In genomic region chr9:34458013-34458966, GRCh38 we compare ENCODE assay signal across 8 cellular contexts. TPM values are rescaled to one million over a fixed set of nuclear protein-coding genes. Genes with fewer than 3 reads are reported as not detected.
DNase-seq lines count a peak whose midpoint lies in the region; ATAC-seq and TF ChIP-seq lines count a peak whose summit lies in the region.

Gene DNAI1, plus strand, starts transcription at chr9:34458805. Its CDS starts 201 bp downstream, at chr9:34459006.
Gene FAM219A, minus strand, starts transcription at chr9:34458570. Its CDS starts 307 bp downstream, at chr9:34458263.

- H3K4me3 ChIP-seq in mucosa of descending colon: peak within 1 kb of the TSS; percentile 40

- peak; percentile 98 for ATAC-seq in GM21619 (IDR thresholded peaks at IDR 0.05; ENCODE audit: unreplicated experiment)
- peak; percentile 99 for ATAC-seq in mucosa of descending colon

- DNase-seq in DMS153 treated with DMSO at 0.1 percent for 48 hours (lab: John Stamatoyannopoulos, UW; ENCODE audit: unreplicated experiment) (peak; percentile 95), OCI-M2 (lab: John Stamatoyannopoulos, UW; ENCODE audit: unreplicated experiment) (peak; percentile 68), epithelial cell of prostate (ENCODE audit: low read depth, low spot score) (peak; percentile 92), mucosa of descending colon (peak; percentile 98 to 99 (median 99))
- DNase-seq in activated T-cell treated with anti-CD3 and anti-CD28 coated beads, Interleukin-2, amount 50 U/mL, for 1 hour: peak; percentile 99
- peak; percentile 98 to 99 for DNase-seq in stimulated activated CD8-positive, alpha-beta memory T cell treated with anti-CD3 and anti-CD28 coated beads, Interleukin-4, amount 100 ng/mL, for 1 hour (ENCODE audit: low read depth in 2 of 2, low spot score in 1 of 2)

- H3K27ac ChIP-seq in epithelial cell of prostate: peak within 1 kb of the TSS; percentile 54

- TF ChIP-seq EP300 in Ishikawa (IDR thresholded peaks at IDR 0.05; ENCODE audit: borderline replicate concordance): no peak

- intact Hi-C loops in mucosa of descending colon (cut with DNase I, micrococcal nuclease): no loop called here

- H3K9me3 ChIP-seq in mucosa of descending colon: no peaks in the 10 kb centered on the region

- TF ChIP-seq CTCF in mucosa of descending colon (IDR thresholded peaks at IDR 0.05): no peak

- peaks cover 13% of the 10 kb centered on the region for H3K4me1 ChIP-seq in mucosa of descending colon (ENCODE audit: low read depth)

- TF ChIP-seq RAD21 in Ishikawa (IDR thresholded peaks at IDR 0.05; ENCODE audit: low read depth): no peak

- H3K36me3 ChIP-seq in mucosa of descending colon (ENCODE audit: low read depth): no peaks in the 10 kb centered on the region

TF ChIP-seq in Ishikawa, 13 proteins besides CTCF, POLR2A, EP300 and RAD21:
- TF ChIP-seq TAF1 (IDR thresholded peaks at IDR 0.05; ENCODE audit: low read depth): peak; percentile 65; the same call in 1 of the 2 replicates
- TF ChIP-seq EGR1 (IDR thresholded peaks at IDR 0.05): no peak
- no peak for TF ChIP-seq NFIC (IDR thresholded peaks at IDR 0.05)
- TF ChIP-seq CREB1 (IDR thresholded peaks at IDR 0.05; ENCODE audit: low read depth): no peak
- no peak for TF ChIP-seq FOXM1 (IDR thresholded peaks at IDR 0.05; ENCODE audit: borderline replicate concordance, low read depth)
- TF ChIP-seq USF1 (IDR thresholded peaks at IDR 0.05): no peak
- TF ChIP-seq MAX (IDR thresholded peaks at IDR 0.05): peak; percentile 52

RNA-seq across cellular contexts. Expression of gene DNAI1, which starts in this region (rescaled TPM):
- not detected for total RNA-seq in mucosa of descending colon

RNA-seq across cellular contexts. Expression of gene FAM219A, which starts in this region (rescaled TPM):
- total RNA-seq in mucosa of descending colon: 10 to 100 TPM in 1 of 3 donors, 1 to 10 TPM in 2; 5.1 to 20.8 (median 8.6) TPM

Comparison
In these comparisons a context has a peak if more than half of its experiments do, and no peak if none do; other contexts are left out.
1. Peak in every context shown above with its lines: DNase-seq, ATAC-seq, H3K4me3 ChIP-seq and H3K27ac ChIP-seq.